Comparison of ENCODE assay signal across 12 cellular contexts in genomic region chr20:47950103-47950502, GRCh38.
DNase-seq lines count a peak whose midpoint lies in the region; ATAC-seq, FAIRE-seq and TF ChIP-seq lines count a peak whose summit lies in the region.
"Had no signal": no experiment of that assay in that cellular context is flagged by ENCODE, and none has a peak within 500 bp of the region (broad histone marks: within the 10 kb centered on the region; RNA-seq: fewer than 3 reads in every experiment).

No MANE protein-coding gene starts in this region.

- DNase-seq in Caki2 (ENCODE audit: low read depth) (peak; percentile 85), NCI-H1048 (lab: John Stamatoyannopoulos, UW) (peak; percentile 29), K562 (ENCODE audit: extremely low read depth in 1 of 4, low spot score in 3 of 4) (peak in 2 of 4 experiments; percentile 17), right lobe of liver (no peak), GF-D8 (lab: John Stamatoyannopoulos, UW) (no peak), pancreas (no peak)
- DNase-seq: activated CD4-positive, alpha-beta T cell treated with anti-CD3 and anti-CD28 coated beads, Interleukin-2, amount 50 U/mL, for 48 hours; amniotic stem cell; Karpas-422 had no signal

- H3K4me1 ChIP-seq in K562 (replicated peaks in 1 of 2; ENCODE audit: control insufficient read depth in 2 of 2, insufficient read depth in 2 of 2, low read length in 2 of 2) (no peaks in the 10 kb centered on the region), right lobe of liver (no peaks in the 10 kb centered on the region), pancreas (no peaks in the 10 kb centered on the region)

- H3K79me2 ChIP-seq in K562 (ENCODE audit: control insufficient read depth, insufficient read depth, low read length): no peaks in the 10 kb centered on the region

- POLR2A ChIA-PET in K562 (lab: Yijun Ruan, JAX): no interaction called here

- no peak for TF ChIP-seq EP300 in K562 (IDR thresholded peaks at IDR 0.05; ENCODE audit: low read length)

- intact Hi-C loops in K562 (cut with micrococcal nuclease): no loop called here
- intact Hi-C loops in right lobe of liver (cut with DNase I): no loop called here
- intact Hi-C loops in pancreas (cut with DNase I): no loop called here

- TF ChIP-seq POLR2A in K562 (conservative IDR thresholded peaks at IDR 0.05): no peak
- TF ChIP-seq POLR2A in right lobe of liver (IDR thresholded peaks at IDR 0.05): no peak

- H3K27me3 ChIP-seq in K562 (ENCODE audit: control insufficient read depth in 2 of 2, insufficient read depth in 2 of 2, low read length in 2 of 2): peaks cover 6 to 28% of the 10 kb centered on the region in 2 experiments; a peak in 3 of 5 replicates
- no peaks in the 10 kb centered on the region for H3K27me3 ChIP-seq in right lobe of liver
- no peaks in the 10 kb centered on the region for H3K27me3 ChIP-seq in pancreas

- H2AFZ ChIP-seq in K562 (ENCODE audit: low read depth, low read length): no peak overlapping the region

- no peaks in the 10 kb centered on the region for H3K9me1 ChIP-seq in K562 (ENCODE audit: control insufficient read depth, insufficient read depth, low read length)

- H3K4me3 ChIP-seq in K562: no peak overlapping the region
- no peak overlapping the region for H3K4me3 ChIP-seq in right lobe of liver
- no peak overlapping the region for H3K4me3 ChIP-seq in pancreas

- WGBS in K562 (ENCODE audit: insufficient coverage, low coverage, missing lambda C conversion rate): 0% methylated on average over 3 of the region's 4 CpGs
- WGBS in right lobe of liver (ENCODE audit: insufficient coverage, low coverage, low lambda C conversion rate, missing lambda C conversion rate): 50% methylated on average over 4 of the region's 4 CpGs
- WGBS in pancreas, 2 donors: 19 to 22% methylated on average over 4 of the region's 4 CpGs

- H3K27ac ChIP-seq in K562 (ENCODE audit: extremely low read depth, low read depth, low read length) (no peak overlapping the region), right lobe of liver (no peak overlapping the region), pancreas (no peak overlapping the region)
- H3K27ac ChIP-seq: neutrophil had no signal

- no peaks in the 10 kb centered on the region for H4K20me1 ChIP-seq in K562 (replicated peaks; ENCODE audit: control insufficient read depth, insufficient read depth, low read length)

- TF ChIP-seq RAD21 in K562 (CRISPR knock-in tag; conservative IDR thresholded peaks at IDR 0.05 in 1 of 2, IDR thresholded peaks at IDR 0.05 in 1 of 2): no peak

- TF ChIP-seq CTCF in K562 (IDR thresholded peaks at IDR 0.05 in 2 of 3, conservative IDR thresholded peaks at IDR 0.05 in 1 of 3; ENCODE audit: insufficient read depth in 2 of 3, low read depth in 1 of 3, low read length in 3 of 3) (no peak), right lobe of liver (IDR thresholded peaks at IDR 0.05) (no peak), pancreas (IDR thresholded peaks at IDR 0.05) (no peak)

- in situ Hi-C loops in Caki2 (cut with HindIII; ENCODE audit: low pct_unique_long_range_greater_than_20kb, low sequenced_read_pairs): no loop called here
- in situ Hi-C loops in K562 (cut with MboI): no loop called here

- H3K4me2 ChIP-seq in K562 (ENCODE audit: insufficient read depth, low read length): no peak overlapping the region

- no peaks in the 10 kb centered on the region for H3K9me3 ChIP-seq in K562 (replicated peaks; ENCODE audit: control insufficient read depth, insufficient read depth, low read depth, low read length)
- no peaks in the 10 kb centered on the region for H3K9me3 ChIP-seq in right lobe of liver
- H3K9me3 ChIP-seq in pancreas: no peaks in the 10 kb centered on the region
- H3K9me3 ChIP-seq: neutrophil had no signal

- H3K9ac ChIP-seq in K562 (ENCODE audit: insufficient read depth in 1 of 2, low read depth in 2 of 2, low read length in 2 of 2): no peak overlapping the region

- H3K36me3 ChIP-seq in K562 (ENCODE audit: control insufficient read depth, insufficient read depth, low read length): no peaks in the 10 kb centered on the region
- H3K36me3 ChIP-seq in right lobe of liver: no peaks in the 10 kb centered on the region
- H3K36me3 ChIP-seq in pancreas: no peaks in the 10 kb centered on the region
- H3K36me3 ChIP-seq: neutrophil had no signal

- no TSS peak for BruUV-seq in K562 (replicated peaks; lab: Mats Ljungman, UMichigan)

- no peak for FAIRE-seq in K562 (lab: Jason Lieb, UNC)
- FAIRE-seq in pancreas (lab: Jason Lieb, UNC): no peak

- ATAC-seq in K562 (no peak), right lobe of liver (peak; percentile 36 to 72 (median 50)), GM18909 (IDR thresholded peaks at IDR 0.05; ENCODE audit: poor library complexity, unreplicated experiment) (no peak), HG02973 (IDR thresholded peaks at IDR 0.05; ENCODE audit: unreplicated experiment) (no peak), pancreas (no peak)

- CTCF ChIA-PET in K562 (lab: Yijun Ruan, JAX; ENCODE audit: low intra/inter-chr PET ratio): no interaction called here

TF ChIP-seq in K562, 482 proteins besides CTCF, POLR2A, EP300 and RAD21:
- no peak for TF ChIP-seq HNRNPH1 (optimal IDR thresholded peaks at IDR 0.05; ENCODE audit: low read depth, low read length)
- no peak for TF ChIP-seq ZNF561 (CRISPR knock-in tag; conservative IDR thresholded peaks at IDR 0.05)
- TF ChIP-seq NFIC (IDR thresholded peaks at IDR 0.05): peak; percentile 55; the same call in 1 of the 2 replicates
- TF ChIP-seq ZBTB43 (CRISPR knock-in tag; IDR thresholded peaks at IDR 0.05): no peak
- peak; percentile 19; the same call in 1 of the 2 replicates for TF ChIP-seq ZNF316 (IDR thresholded peaks at IDR 0.05)
TF ChIP-seq in K562: peak in this region for 2.

Comparison
In these comparisons a context has a peak if more than half of its experiments do, and no peak if none do; other contexts are left out.
1. DNase-seq: peak in Caki2 (single experiment) and NCI-H1048 (single experiment); none in right lobe of liver (0 of 3), GF-D8 (single experiment) and pancreas (0 of 6).
2. ATAC-seq: peak in right lobe of liver (4 of 4); none in K562 (single experiment), GM18909 (single experiment), HG02973 (single experiment) and pancreas (0 of 4).